Comparison of ENCODE assay signal across 8 cellular contexts in the genomic region with DNA sequence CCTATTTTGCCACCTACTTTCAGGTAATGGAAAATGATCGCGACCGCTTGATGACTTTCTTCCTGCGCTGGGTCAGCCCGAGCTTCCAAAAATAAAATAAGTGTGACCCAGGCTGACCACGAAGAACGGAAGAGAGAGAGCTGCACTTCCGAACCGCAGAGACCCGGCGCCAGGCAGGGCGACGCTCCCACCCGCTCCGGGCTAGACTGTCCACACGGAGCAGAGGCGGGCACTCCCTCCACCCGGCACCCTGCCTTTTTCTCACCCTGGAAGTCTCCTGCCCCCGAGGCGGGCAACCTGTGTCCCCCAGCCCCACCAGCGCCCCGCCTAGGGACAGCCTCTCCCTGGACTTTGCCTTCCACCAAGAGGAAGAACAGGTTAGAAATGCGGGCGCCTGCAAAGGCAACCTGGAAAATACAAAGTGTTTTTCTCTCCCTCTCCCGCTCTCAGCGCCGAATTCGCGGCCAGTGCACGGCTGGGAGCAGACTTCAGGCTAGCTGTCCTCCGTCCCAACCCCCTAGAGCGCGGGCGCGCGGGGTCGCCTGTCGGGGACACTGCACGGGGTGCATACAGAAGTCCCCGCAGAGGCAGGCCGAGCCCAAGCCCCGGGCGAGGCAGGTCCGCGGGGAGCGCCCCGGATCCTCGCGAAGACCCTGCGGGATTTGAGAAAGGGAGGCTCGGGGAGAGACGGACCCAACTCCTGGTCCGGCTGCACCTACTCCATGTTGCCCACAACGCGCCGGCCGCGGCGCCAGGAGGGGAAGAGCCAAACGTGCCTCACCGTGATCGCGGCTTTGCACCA. TPM values are rescaled to one million over a fixed set of nuclear protein-coding genes. Genes with fewer than 3 reads are reported as not detected.
DNase-seq lines count a peak whose midpoint lies in the region; ATAC-seq and TF ChIP-seq lines count a peak whose summit lies in the region.

No MANE protein-coding gene starts in this region.

- no peak for TF ChIP-seq CTCF in HFFc6 (IDR thresholded peaks at IDR 0.05)
- TF ChIP-seq CTCF in right lobe of liver (IDR thresholded peaks at IDR 0.05): no peak

- intact Hi-C loops in right lobe of liver (cut with DNase I): loop anchor here in 1 of 2 donors (5.0 kb wide), 1 partner anchor 208 kb away; no protein-coding TSS in a partner anchor

- H3K4me3 Mint-ChIP-seq in HFFc6: no peak overlapping the region

- no peak overlapping the region for H3K27ac Mint-ChIP-seq in HFFc6

- no peaks in the 10 kb centered on the region for H3K9me3 ChIP-seq in right lobe of liver

- H3K27me3 Mint-ChIP-seq in HFFc6 (ENCODE audit: insufficient read depth): peaks cover 7% of the 10 kb centered on the region

- peak; percentile 8 to 41 (median 29) for ATAC-seq in right lobe of liver

- peak overlapping the region; percentile 83 to 89 (median 87) for H3K4me3 ChIP-seq in right lobe of liver

- H3K4me1 ChIP-seq in right lobe of liver: peaks cover 0 to 29% (median 13%) of the 10 kb centered on the region in 4 donors

- no peaks in the 10 kb centered on the region for H3K27me3 ChIP-seq in right lobe of liver

- TF ChIP-seq POLR2A in right lobe of liver (IDR thresholded peaks at IDR 0.05): peak; percentile 38

- H3K36me3 ChIP-seq in right lobe of liver: peaks cover 0 to 8% (median 0%) of the 10 kb centered on the region in 4 donors

- DNase-seq in GM03348 (ENCODE audit: low spot score): peak; percentile 62
- peak; percentile 6 for DNase-seq in HFFc6
- peak; percentile 15 for DNase-seq in SHP77 treated with DMSO at 0.1 percent for 48 hours (lab: John Stamatoyannopoulos, UW)
- peak; percentile 64 for DNase-seq in dermis blood vessel endothelial cell
- peak; percentile 65 to 83 (median 81) for DNase-seq in right lobe of liver
- no peak for DNase-seq in NCI-H2196 (lab: John Stamatoyannopoulos, UW; ENCODE audit: unreplicated experiment)
- DNase-seq in dedifferentiated amniotic fluid mesenchymal stem cell (ENCODE audit: extremely low spot score): no peak

- peaks cover 7% of the 10 kb centered on the region for H3K36me3 Mint-ChIP-seq in HFFc6 (ENCODE audit: low read depth)

- no peaks in the 10 kb centered on the region for H3K9me3 Mint-ChIP-seq in HFFc6

- H3K4me1 Mint-ChIP-seq in HFFc6 (ENCODE audit: low read depth): peaks cover 45% of the 10 kb centered on the region

- peak overlapping the region; percentile 95 to 98 (median 97) for H3K27ac ChIP-seq in right lobe of liver
- H3K27ac ChIP-seq in temporal lobe (ENCODE audit: low read depth, low read length): peak overlapping the region; percentile 89

- WGBS in right lobe of liver (ENCODE audit: insufficient coverage, low coverage, low lambda C conversion rate, missing lambda C conversion rate): 0% methylated on average over 36 of the region's 63 CpGs

RNA-seq across cellular contexts. Expression of gene SPRY2, which starts 0.9 kb away (rescaled TPM):
- total RNA-seq in HFFc6 (2021; fragmentation: NEBNext Ultra II Directional; extraction: Animal tissue kit (Norgen Biotek cat#: 25700)): 10 to 100 TPM; 33.9 to 42.5 (median 41.5) TPM
- total RNA-seq in dermis blood vessel endothelial cell (21.7 and 24.2 TPM in 2 replicates), right lobe of liver (10 to 100 TPM in 3 of 6 experiments, 1 to 10 TPM in 3; 9.4 to 14.7 (median 10.5) TPM), temporal lobe (32.2 TPM)

Comparison
In these comparisons a context has a peak if more than half of its experiments do, and no peak if none do; other contexts are left out.
1. DNase-seq: peak in GM03348 (single experiment), HFFc6 (single experiment), SHP77 treated with DMSO at 0.1 percent for 48 hours (single experiment), dermis blood vessel endothelial cell (single experiment) and right lobe of liver (3 of 3); none in NCI-H2196 (single experiment) and dedifferentiated amniotic fluid mesenchymal stem cell (single experiment).